9 cellular contexts compared by ENCODE assay signal in the genomic region with DNA sequence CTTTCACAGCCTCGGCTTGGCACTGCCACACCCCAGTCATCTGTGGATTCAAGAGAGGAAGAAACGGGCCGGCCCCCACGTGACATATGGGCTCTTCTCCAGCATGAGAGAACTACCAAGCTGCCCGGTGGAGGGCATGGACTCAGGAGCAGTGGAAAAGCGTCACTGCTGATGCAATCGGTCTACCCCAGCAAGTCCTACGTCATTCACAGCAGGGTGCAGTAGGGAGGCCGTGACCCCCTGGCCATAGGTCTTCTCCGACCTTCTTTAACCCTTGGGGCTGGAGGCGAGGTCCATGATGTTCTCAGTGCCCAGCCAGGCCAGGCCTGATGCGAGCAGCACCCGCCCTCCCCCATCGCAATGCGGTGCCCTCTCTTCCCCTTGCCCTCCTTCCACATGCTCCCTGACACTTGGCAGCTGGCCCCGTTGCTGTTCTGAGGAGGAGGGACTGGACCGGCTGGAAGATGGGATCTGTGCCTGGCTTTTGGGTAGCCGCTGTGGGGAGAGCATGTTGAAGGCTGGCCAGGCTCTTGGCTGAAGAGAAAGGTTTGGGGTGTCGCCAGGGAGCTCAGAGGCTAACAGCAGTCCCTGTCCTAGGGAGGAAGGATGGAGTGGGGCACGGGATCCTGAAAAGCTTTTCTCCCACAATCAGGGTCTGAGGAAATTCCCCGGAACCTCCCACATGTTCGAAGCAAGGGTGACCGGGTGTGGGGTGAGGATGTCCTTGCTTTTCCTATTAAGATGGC.
DNase-seq lines count a peak whose midpoint lies in the region; ATAC-seq and TF ChIP-seq lines count a peak whose summit lies in the region.
"Had no signal": no experiment of that assay in that cellular context is flagged by ENCODE, and none has a peak within 500 bp of the region (broad histone marks: within the 10 kb centered on the region; RNA-seq: fewer than 3 reads in every experiment).

No MANE protein-coding gene starts in this region.

- H3K36me3 ChIP-seq in H7 (replicated peaks; ENCODE audit: control insufficient read depth, insufficient read depth, low read length), result no peaks in the 10 kb centered on the region
- H3K36me3 ChIP-seq in skeletal muscle satellite cell (ENCODE audit: insufficient read depth, low read length), result no peaks in the 10 kb centered on the region
- H3K36me3 ChIP-seq: neural progenitor cell had no signal

- H3K27me3 ChIP-seq in H7 (ENCODE audit: control insufficient read depth, insufficient read depth, low read length) (no peaks in the 10 kb centered on the region), skeletal muscle satellite cell (ENCODE audit: control insufficient read depth, insufficient read depth, low read length) (no peaks in the 10 kb centered on the region)
- H3K27me3 ChIP-seq: neural progenitor cell had no signal

- ATAC-seq in left lobe of liver, result peak; percentile 10
- ATAC-seq in GM18511 (IDR thresholded peaks at IDR 0.05; ENCODE audit: unreplicated experiment), result no peak
- ATAC-seq in HG03442 (IDR thresholded peaks at IDR 0.05; ENCODE audit: unreplicated experiment), result no peak

- H3K9ac ChIP-seq in skeletal muscle satellite cell (ENCODE audit: low read depth, low read length), result peak overlapping the region; percentile 73
- H3K9ac ChIP-seq: neural progenitor cell had no signal

- no peaks in the 10 kb centered on the region for H3K9me3 Mint-ChIP-seq in chondrocyte (ENCODE audit: low read depth)

- H3K4me1 ChIP-seq in skeletal muscle satellite cell (ENCODE audit: control insufficient read depth, insufficient read depth, low read length), result peaks cover 69% of the 10 kb centered on the region

- no peak overlapping the region for H3K4me3 Mint-ChIP-seq in chondrocyte (ENCODE audit: unreplicated experiment)
- H3K4me3 Mint-ChIP-seq: neural progenitor cell had no signal

- H3K4me1 Mint-ChIP-seq in chondrocyte (ENCODE audit: low read depth), result peaks cover 30% of the 10 kb centered on the region

- no peak for TF ChIP-seq CTCF in chondrocyte (IDR thresholded peaks at IDR 0.05)

- no peaks in the 10 kb centered on the region for H3K36me3 Mint-ChIP-seq in chondrocyte (ENCODE audit: low read depth)
- H3K36me3 Mint-ChIP-seq: neural progenitor cell had no signal

- H3K4me2 ChIP-seq in skeletal muscle satellite cell (ENCODE audit: low read length), result peak overlapping the region; percentile 67

- H3K27ac Mint-ChIP-seq in chondrocyte (ENCODE audit: unreplicated experiment), result peak overlapping the region; percentile 94

- H3K9me3 ChIP-seq in skeletal muscle satellite cell (replicated peaks; ENCODE audit: low read length), result no peaks in the 10 kb centered on the region

- H3K27me3 Mint-ChIP-seq in chondrocyte (ENCODE audit: low read depth), result no peaks in the 10 kb centered on the region

- DNase-seq in H7 (peak; percentile 30), chondrocyte (ENCODE audit: low spot score) (no peak), left lobe of liver (ENCODE audit: low spot score) (no peak), NCI-H146 treated with DMSO at 0.1 percent for 48 hours (lab: John Stamatoyannopoulos, UW; ENCODE audit: unreplicated experiment) (no peak)
- DNase-seq in stimulated activated naive CD4-positive, alpha-beta T cell (lab: John Stamatoyannopoulos, UW), result no peak

- no peak overlapping the region for H3K4me3 ChIP-seq in H7 (ENCODE audit: insufficient read depth, low read depth, low read length)
- peak overlapping the region; percentile 25 for H3K4me3 ChIP-seq in skeletal muscle satellite cell (ENCODE audit: low read length)
- H3K4me3 ChIP-seq: neural progenitor cell had no signal
